In the genomic region with DNA sequence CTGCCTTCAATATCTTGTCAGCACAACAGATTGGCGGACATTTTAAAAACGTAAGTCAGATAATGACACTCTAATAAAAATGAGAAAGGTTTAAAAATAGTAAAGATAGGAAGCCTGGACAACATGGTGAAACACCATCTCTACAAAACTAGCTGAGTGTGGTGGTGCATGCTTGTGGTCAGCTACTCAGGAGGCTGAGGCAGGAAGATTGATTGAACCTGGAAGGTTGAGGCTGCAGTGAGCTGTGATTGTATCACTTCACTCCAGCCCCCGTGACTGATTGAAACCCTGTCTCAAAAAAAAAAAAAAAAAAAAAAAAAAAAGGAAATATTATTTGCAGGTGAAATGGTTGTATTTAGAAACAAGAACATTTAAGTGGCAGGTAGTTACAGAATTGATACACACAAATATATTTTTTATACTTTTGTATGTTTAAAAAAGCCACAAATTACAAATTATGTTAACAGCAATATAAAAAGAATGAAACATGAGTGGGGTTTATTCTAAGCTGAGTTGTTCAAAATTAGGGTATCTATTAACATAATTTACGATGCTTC, we compare ENCODE assay signal across 13 cellular contexts.
DNase-seq lines count a peak whose midpoint lies in the region; ATAC-seq and TF ChIP-seq lines count a peak whose summit lies in the region.
"Had no signal": no experiment of that assay in that cellular context is flagged by ENCODE, and none has a peak within 500 bp of the region (broad histone marks: within the 10 kb centered on the region; RNA-seq: fewer than 3 reads in every experiment).

No MANE protein-coding gene starts in this region.

- TF ChIP-seq POLR2A in gastroesophageal sphincter (IDR thresholded peaks at IDR 0.05): no peak

- H3K36me3 ChIP-seq in HEK293 (ENCODE audit: control insufficient read depth in 2 of 2, insufficient read depth in 1 of 2, low read length in 2 of 2) (no peaks in the 10 kb centered on the region), gastroesophageal sphincter (no peaks in the 10 kb centered on the region)
- H3K36me3 ChIP-seq: Peyer's patch, tibial nerve had no signal

- H3K4me3 ChIP-seq in HEK293 (ENCODE audit: low read depth, low read length) (no peak overlapping the region), gastroesophageal sphincter (no peak overlapping the region)
- H3K4me3 ChIP-seq: Peyer's patch, tibial nerve had no signal

- WGBS in gastroesophageal sphincter (ENCODE audit: low coverage in 1 of 2), 2 donors: 67 to 76% methylated on average over 3 to 4 of the region's 4 CpGs

- no peak for TF ChIP-seq EP300 in gastroesophageal sphincter (IDR thresholded peaks at IDR 0.05)

- H3K27me3 ChIP-seq in gastroesophageal sphincter: no peaks in the 10 kb centered on the region
- H3K27me3 ChIP-seq: Peyer's patch, tibial nerve had no signal

- TF ChIP-seq CTCF in HEK293 (tag by site-specific recombination; IDR thresholded peaks at IDR 0.05) (no peak), gastroesophageal sphincter (IDR thresholded peaks at IDR 0.05) (no peak)

- POLR2A ChIA-PET in HEK293 (lab: Yijun Ruan, JAX): interaction anchor here (0.6 kb wide), 1 partner anchor 360 kb away, joined by 6 read pairs; no protein-coding TSS in a partner anchor

- H3K27ac ChIP-seq in HEK293 (ENCODE audit: extremely low read depth, low read depth, low read length): no peak overlapping the region
- peak overlapping the region; percentile 34 to 79 (median 60) for H3K27ac ChIP-seq in gastroesophageal sphincter
- H3K27ac ChIP-seq: Peyer's patch had no signal

- H3K4me1 ChIP-seq in HEK293 (ENCODE audit: control insufficient read depth, insufficient read depth, low read length) (peaks cover 11% of the 10 kb centered on the region), gastroesophageal sphincter (peaks cover 0 to 42% (median 0%) of the 10 kb centered on the region in 3 donors)
- H3K4me1 ChIP-seq: Peyer's patch had no signal

- ATAC-seq in SK-N-SH treated with all-trans-retinoic acid at 6 μM for 48 hours: peak; percentile 77
- no peak for ATAC-seq in gastroesophageal sphincter
- no peak for ATAC-seq in GM18517 (IDR thresholded peaks at IDR 0.05; ENCODE audit: unreplicated experiment)
- no peak for ATAC-seq in HG02981 (IDR thresholded peaks at IDR 0.05; ENCODE audit: unreplicated experiment)

- CTCF ChIA-PET in HEK293 (lab: Yijun Ruan, JAX): interaction anchor here (0.6 to 0.9 kb wide), 4 partner anchors 23 to 533 kb away, joined by 3 to 4 read pairs (median 4); partner anchors contain the start of gene KAT6B

- H3K9me3 ChIP-seq in HEK293 (ENCODE audit: control insufficient read depth, insufficient read depth, low read depth, low read length) (no peaks in the 10 kb centered on the region), gastroesophageal sphincter (no peaks in the 10 kb centered on the region)
- H3K9me3 ChIP-seq: Peyer's patch, tibial nerve had no signal

- DNase-seq in A172 (ENCODE audit: low spot score) (peak; percentile 71), DMS53 treated with DMSO at 0.1 percent for 48 hours (lab: John Stamatoyannopoulos, UW; ENCODE audit: unreplicated experiment) (no peak), SW480 (ENCODE audit: low spot score) (no peak)
- DNase-seq: C1 segment of cervical spinal cord; effector memory CD4-positive, alpha-beta T cell; immature natural killer cell; Peyer's patch had no signal

TF ChIP-seq in HEK293, 187 proteins besides CTCF, POLR2A, EP300 and RAD21:
- peak; percentile 26; the same call in 1 of the 2 replicates for TF ChIP-seq GFI1B (tag by site-specific recombination; IDR thresholded peaks at IDR 0.05)
- TF ChIP-seq ZNF394 (tag by site-specific recombination; IDR thresholded peaks at IDR 0.05; ENCODE audit: borderline replicate concordance): 0 out of 2 replicates have a peak, but pooled peaks have one; percentile 10
- TF ChIP-seq KLF17 (tag by site-specific recombination; IDR thresholded peaks at IDR 0.05): no peak
- TF ChIP-seq, protein P1, sequence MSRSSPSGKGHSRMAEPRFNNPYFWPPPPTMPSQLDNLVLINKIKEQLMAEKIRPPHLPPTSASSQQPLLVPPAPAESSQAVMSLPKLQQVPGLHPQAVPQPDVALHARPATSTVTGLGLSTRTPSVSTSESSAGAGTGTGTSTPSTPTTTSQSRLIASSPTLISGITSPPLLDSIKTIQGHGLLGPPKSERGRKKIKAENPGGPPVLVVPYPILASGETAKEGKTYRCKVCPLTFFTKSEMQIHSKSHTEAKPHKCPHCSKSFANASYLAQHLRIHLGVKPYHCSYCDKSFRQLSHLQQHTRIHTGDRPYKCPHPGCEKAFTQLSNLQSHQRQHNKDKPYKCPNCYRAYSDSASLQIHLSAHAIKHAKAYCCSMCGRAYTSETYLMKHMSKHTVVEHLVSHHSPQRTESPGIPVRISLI (tag by site-specific recombination; IDR thresholded peaks at IDR 0.05): peak; percentile 68; the same call in 1 of the 2 replicates
- peak; percentile 93 for TF ChIP-seq OSR2 (tag by site-specific recombination; IDR thresholded peaks at IDR 0.05)
- no peak for TF ChIP-seq ZNF449 (tag by site-specific recombination; IDR thresholded peaks at IDR 0.05)

TF ChIP-seq in SK-N-SH treated with all-trans-retinoic acid at 6 μM for 48 hours, 23 proteins besides CTCF, POLR2A, EP300 and RAD21:
- TF ChIP-seq ARNTL (CRISPR knock-in tag; IDR thresholded peaks at IDR 0.05; ENCODE audit: borderline replicate concordance, low read depth) (no peak), TOX (CRISPR knock-in tag; IDR thresholded peaks at IDR 0.05; ENCODE audit: borderline replicate concordance) (no peak)
